In genomic region chr18:3104190-3105054, GRCh38 we compare ENCODE assay signal across 13 cellular contexts.
DNase-seq lines count a peak whose midpoint lies in the region; ATAC-seq, FAIRE-seq and TF ChIP-seq lines count a peak whose summit lies in the region.
"Had no signal": no experiment of that assay in that cellular context is flagged by ENCODE, and none has a peak within 500 bp of the region (broad histone marks: within the 10 kb centered on the region; RNA-seq: fewer than 3 reads in every experiment).

No MANE protein-coding gene starts in this region.

- H3K4me3 Mint-ChIP-seq in activated CD8-positive, alpha-beta T cell treated with anti-CD3 and anti-CD28 coated beads, Interleukin-2, amount 10 ng/mL, durations not matched to agents 7 days and 5 days: no peak overlapping the region
- H3K4me3 Mint-ChIP-seq: CD4-positive, alpha-beta T cell had no signal

- FAIRE-seq in RCC 7860 (lab: Jason Lieb, UNC): no peak
- FAIRE-seq: GM12891 had no signal

- H3K4me3 ChIP-seq in right lobe of liver: no peak overlapping the region

- POLR2A ChIA-PET in activated CD8-positive, alpha-beta T cell treated with anti-CD3 and anti-CD28 coated beads, Interleukin-2, amount 10 ng/mL, durations not matched to agents 7 days and 5 days (lab: Charles Lee): no interaction called here

- no peak overlapping the region for H3K27ac Mint-ChIP-seq in activated CD8-positive, alpha-beta T cell treated with anti-CD3 and anti-CD28 coated beads, Interleukin-2, amount 10 ng/mL, durations not matched to agents 7 days and 5 days
- H3K27ac Mint-ChIP-seq: CD4-positive, alpha-beta T cell had no signal

- TF ChIP-seq POLR2A in right lobe of liver (IDR thresholded peaks at IDR 0.05) (no peak), GM18505 (IDR thresholded peaks at IDR 0.05; ENCODE audit: borderline replicate concordance, extremely low read depth, insufficient read depth, insufficient read length) (no peak)

- intact Hi-C loops in right lobe of liver (cut with DNase I): no loop called here

- DNase-seq in AG09319 (ENCODE audit: extremely low read depth, low read depth) (peak; percentile 65), LoVo (ENCODE audit: low spot score) (peak; percentile 59), dedifferentiated amniotic fluid mesenchymal stem cell (ENCODE audit: extremely low spot score) (peak; percentile 25), right lobe of liver (no peak), GM19238 (ENCODE audit: insufficient read length, low spot score) (no peak), RCC 7860 (ENCODE audit: low spot score) (no peak)
- DNase-seq in activated CD8-positive, alpha-beta T cell treated with anti-CD3 and anti-CD28 coated beads, Interleukin-2, amount 10 ng/mL, durations not matched to agents 7 days and 5 days: no peak
- DNase-seq: amniotic stem cell; CD4-positive, alpha-beta T cell; NCI-H1092; stimulated activated CD4-positive, alpha-beta T cell treated with anti-CD3 and anti-CD28 coated beads, Interleukin-4, amount 100 ng/mL, for 4 hours had no signal

- 65% methylated on average over 4 of the region's 6 CpGs for WGBS in right lobe of liver (ENCODE audit: insufficient coverage, low coverage, low lambda C conversion rate, missing lambda C conversion rate)

- H3K9me3 Mint-ChIP-seq in activated CD8-positive, alpha-beta T cell treated with anti-CD3 and anti-CD28 coated beads, Interleukin-2, amount 10 ng/mL, durations not matched to agents 7 days and 5 days (ENCODE audit: insufficient read depth): no peaks in the 10 kb centered on the region
- H3K9me3 Mint-ChIP-seq: CD4-positive, alpha-beta T cell had no signal

- peaks cover 3 to 12% (median 7%) of the 10 kb centered on the region in 4 donors for H3K36me3 ChIP-seq in right lobe of liver

- no peaks in the 10 kb centered on the region for H3K27me3 ChIP-seq in right lobe of liver

- H3K36me3 Mint-ChIP-seq in activated CD8-positive, alpha-beta T cell treated with anti-CD3 and anti-CD28 coated beads, Interleukin-2, amount 10 ng/mL, durations not matched to agents 7 days and 5 days (ENCODE audit: low read depth): no peaks in the 10 kb centered on the region

- H3K27ac ChIP-seq in right lobe of liver: no peak overlapping the region

- no peaks in the 10 kb centered on the region for H3K4me1 ChIP-seq in right lobe of liver

- no peaks in the 10 kb centered on the region for H3K9me3 ChIP-seq in right lobe of liver

- ATAC-seq in right lobe of liver: peak; percentile 41 to 71 (median 53)
- ATAC-seq in activated CD8-positive, alpha-beta T cell treated with anti-CD3 and anti-CD28 coated beads, Interleukin-2, amount 10 ng/mL, durations not matched to agents 7 days and 5 days: no peak
- ATAC-seq in GM18505 (IDR thresholded peaks at IDR 0.05; ENCODE audit: unreplicated experiment): no peak

- CTCF ChIA-PET in activated CD8-positive, alpha-beta T cell treated with anti-CD3 and anti-CD28 coated beads, Interleukin-2, amount 10 ng/mL, durations not matched to agents 7 days and 5 days (lab: Charles Lee): interaction anchor here (1.0 to 4.1 kb wide), 4 partner anchors 13 to 110 kb away, joined by 3 to 16 read pairs (median 5); no protein-coding TSS in a partner anchor

- TF ChIP-seq CTCF in AG09319 (IDR thresholded peaks at IDR 0.05; ENCODE audit: low read depth, low read length) (no peak), right lobe of liver (IDR thresholded peaks at IDR 0.05) (no peak)

- H3K4me1 Mint-ChIP-seq in activated CD8-positive, alpha-beta T cell treated with anti-CD3 and anti-CD28 coated beads, Interleukin-2, amount 10 ng/mL, durations not matched to agents 7 days and 5 days (ENCODE audit: low read depth): no peaks in the 10 kb centered on the region

- peaks cover 2% of the 10 kb centered on the region for H3K27me3 Mint-ChIP-seq in activated CD8-positive, alpha-beta T cell treated with anti-CD3 and anti-CD28 coated beads, Interleukin-2, amount 10 ng/mL, durations not matched to agents 7 days and 5 days (ENCODE audit: low read depth)
- H3K27me3 Mint-ChIP-seq: CD4-positive, alpha-beta T cell had no signal

Comparison
In these comparisons a context has a peak if more than half of its experiments do, and no peak if none do; other contexts are left out.
1. DNase-seq: peak in AG09319 (single experiment), LoVo (single experiment) and dedifferentiated amniotic fluid mesenchymal stem cell (single experiment); none in right lobe of liver (0 of 3), GM19238 (single experiment), activated CD8-positive, alpha-beta T cell treated with anti-CD3 and anti-CD28 coated beads, Interleukin-2, amount 10 ng/mL, durations not matched to agents 7 days and 5 days (single experiment) and RCC 7860 (single experiment).
2. ATAC-seq: peak in right lobe of liver (4 of 4); none in activated CD8-positive, alpha-beta T cell treated with anti-CD3 and anti-CD28 coated beads, Interleukin-2, amount 10 ng/mL, durations not matched to agents 7 days and 5 days (single experiment) and GM18505 (single experiment).